In genomic region chr14:67420102-67420739, GRCh38 we compare ENCODE assay signal across 8 cellular contexts. TPM values are rescaled to one million over a fixed set of nuclear protein-coding genes. Genes with fewer than 3 reads are reported as not detected.
DNase-seq lines count a peak whose midpoint lies in the region; ATAC-seq, FAIRE-seq and TF ChIP-seq lines count a peak whose summit lies in the region.

No MANE protein-coding gene starts in this region.

- H3K9me3 ChIP-seq in Peyer's patch (no peaks in the 10 kb centered on the region), endodermal cell (ENCODE audit: control insufficient read depth, low read length) (no peaks in the 10 kb centered on the region)

- H3K9ac ChIP-seq in endodermal cell (ENCODE audit: extremely low read depth, low read length, poor library complexity, severe bottlenecking): no peak overlapping the region

- no peaks in the 10 kb centered on the region for H3K36me3 Mint-ChIP-seq in endodermal cell (ENCODE audit: low read depth)
- H3K36me3 Mint-ChIP-seq in stimulated activated effector memory CD8-positive, alpha-beta T cell treated with anti-CD3 and anti-CD28 coated beads, Interleukin-12 subunit alpha, Interleukin-12 subunit beta, amount 100 ng/mL, for 72 hours: no peaks in the 10 kb centered on the region

- H3K27ac ChIP-seq in Peyer's patch: peak overlapping the region in 2 of 4 donors; percentile 35 to 52
- no peak overlapping the region for H3K27ac ChIP-seq in endodermal cell (ENCODE audit: low read depth, low read length)

- H3K27ac Mint-ChIP-seq in endodermal cell: no peak overlapping the region
- no peak overlapping the region for H3K27ac Mint-ChIP-seq in stimulated activated effector memory CD8-positive, alpha-beta T cell treated with anti-CD3 and anti-CD28 coated beads, Interleukin-12 subunit alpha, Interleukin-12 subunit beta, amount 100 ng/mL, for 72 hours

- peaks cover 0 to 21% (median 2%) of the 10 kb centered on the region in 4 donors for H3K4me1 ChIP-seq in Peyer's patch
- H3K4me1 ChIP-seq in endodermal cell (ENCODE audit: control insufficient read depth, insufficient read depth, low read length): no peaks in the 10 kb centered on the region

- H3K9me3 Mint-ChIP-seq in endodermal cell: no peaks in the 10 kb centered on the region
- H3K9me3 Mint-ChIP-seq in stimulated activated effector memory CD8-positive, alpha-beta T cell treated with anti-CD3 and anti-CD28 coated beads, Interleukin-12 subunit alpha, Interleukin-12 subunit beta, amount 100 ng/mL, for 72 hours: no peaks in the 10 kb centered on the region

- H3K4me1 Mint-ChIP-seq in endodermal cell: peaks cover 6% of the 10 kb centered on the region
- no peaks in the 10 kb centered on the region for H3K4me1 Mint-ChIP-seq in stimulated activated effector memory CD8-positive, alpha-beta T cell treated with anti-CD3 and anti-CD28 coated beads, Interleukin-12 subunit alpha, Interleukin-12 subunit beta, amount 100 ng/mL, for 72 hours

- no peaks in the 10 kb centered on the region for H3K27me3 Mint-ChIP-seq in endodermal cell (ENCODE audit: insufficient read depth)

- H3K4me3 Mint-ChIP-seq in endodermal cell: no peak overlapping the region
- H3K4me3 Mint-ChIP-seq in stimulated activated effector memory CD8-positive, alpha-beta T cell treated with anti-CD3 and anti-CD28 coated beads, Interleukin-12 subunit alpha, Interleukin-12 subunit beta, amount 100 ng/mL, for 72 hours: no peak overlapping the region

- H3K27me3 ChIP-seq in Peyer's patch (no peaks in the 10 kb centered on the region), endodermal cell (ENCODE audit: control insufficient read depth, insufficient read depth, low read length, poor library complexity, severe bottlenecking) (no peaks in the 10 kb centered on the region)

- TF ChIP-seq POLR2A in Peyer's patch (IDR thresholded peaks at IDR 0.05): no peak

- WGBS in endodermal cell (ENCODE audit: insufficient coverage in 1 of 2, insufficient read length in 1 of 2), 2 experiments: 94 to 96% methylated on average over 8 to 12 of the region's 12 CpGs

- peak in 4 of 6 experiments; percentile 54 to 66 (median 58) for TF ChIP-seq CTCF in Peyer's patch (IDR thresholded peaks at IDR 0.05)
- TF ChIP-seq CTCF in endodermal cell (conservative IDR thresholded peaks at IDR 0.05): peak; percentile 70

- peak; percentile 66 for ATAC-seq in stimulated activated effector memory CD8-positive, alpha-beta T cell treated with anti-CD3 and anti-CD28 coated beads, Interleukin-12 subunit alpha, Interleukin-12 subunit beta, amount 100 ng/mL, for 72 hours

- H3K4me3 ChIP-seq in Peyer's patch: no peak overlapping the region
- no peak overlapping the region for H3K4me3 ChIP-seq in endodermal cell (ENCODE audit: low read length)

- H3K36me3 ChIP-seq in Peyer's patch (no peaks in the 10 kb centered on the region), endodermal cell (ENCODE audit: control insufficient read depth, insufficient read depth, low read length) (no peaks in the 10 kb centered on the region)

- DNase-seq in activated gamma-delta T cell treated with Interleukin-2 at 50 U/mL for 16 hours (peak; percentile 14), activated gamma-delta T cell (lab: John Stamatoyannopoulos, UW) (no peak), Peyer's patch (peak; percentile 35 to 72 (median 66)), endodermal cell (peak; percentile 78), NCI-H128 (lab: John Stamatoyannopoulos, UW; ENCODE audit: unreplicated experiment) (no peak), SW480 (ENCODE audit: low spot score) (no peak), frontal cortex (ENCODE audit: low spot score in 2 of 2) (no peak)
- peak; percentile 27 to 66 for DNase-seq in stimulated activated effector memory CD8-positive, alpha-beta T cell treated with anti-CD3 and anti-CD28 coated beads, Interleukin-12 subunit alpha, Interleukin-12 subunit beta, amount 100 ng/mL, for 72 hours (ENCODE audit: low spot score in 2 of 2)

- FAIRE-seq in frontal cortex (lab: Jason Lieb, UNC): no peak

RNA-seq across cellular contexts. Expression of gene PLEK2, which starts 8.3 kb away (rescaled TPM):
- total RNA-seq in Peyer's patch (10 to 100 TPM; 19.7 to 40.3 (median 33.6) TPM), endodermal cell (1 to 10 TPM; 1.6 to 2.0 TPM), frontal cortex (0.41 TPM)
- polyA plus RNA-seq in endodermal cell (2013, experiment 1 of 2): not detected
- 0.46 TPM for polyA plus RNA-seq in endodermal cell (2013, experiment 2 of 2)

Comparison
In these comparisons a context has a peak if more than half of its experiments do, and no peak if none do; other contexts are left out.
1. DNase-seq: peak in activated gamma-delta T cell treated with Interleukin-2 at 50 U/mL for 16 hours (single experiment), Peyer's patch (3 of 3), endodermal cell (single experiment) and stimulated activated effector memory CD8-positive, alpha-beta T cell treated with anti-CD3 and anti-CD28 coated beads, Interleukin-12 subunit alpha, Interleukin-12 subunit beta, amount 100 ng/mL, for 72 hours (2 of 2); none in activated gamma-delta T cell (single experiment), NCI-H128 (single experiment), SW480 (single experiment) and frontal cortex (0 of 2).
2. RNA of gene PLEK2, which starts 8.3 kb away (total RNA-seq): 19.7 to 40.3 TPM in Peyer's patch; 1.6 to 2.0 TPM in endodermal cell and 0.41 TPM in frontal cortex (single experiment); every median in the first group is over 4 times any median in the second.